22 cellular contexts compared by ENCODE assay signal in genomic region chr15:51842265-51842664, GRCh38. TPM values are rescaled to one million over a fixed set of nuclear protein-coding genes. Genes with fewer than 3 reads are reported as not detected.
DNase-seq lines count a peak whose midpoint lies in the region; ATAC-seq, FAIRE-seq and TF ChIP-seq lines count a peak whose summit lies in the region.
"Had no signal": no experiment of that assay in that cellular context is flagged by ENCODE, and none has a peak within 500 bp of the region (broad histone marks: within the 10 kb centered on the region; RNA-seq: fewer than 3 reads in every experiment).

No MANE protein-coding gene starts in this region.

- ATAC-seq in A549 (no peak), T-helper 17 cell (no peak), GM21360 (IDR thresholded peaks at IDR 0.05; ENCODE audit: unreplicated experiment) (no peak), body of pancreas (no peak)
- ATAC-seq: T-cell had no signal

- intact Hi-C loops in body of pancreas (cut with DNase I), result no loop called here

- no peaks in the 10 kb centered on the region for H3K9me3 ChIP-seq in A549
- H3K9me3 ChIP-seq in BLaER1 treated with 17β-estradiol and CSF1 and Interleukin-3, amounts not matched to agents 10 nM and 100 nM (replicated peaks in 1 of 11), result peaks cover 0 to 22% (median 4%) of the 10 kb centered on the region in 11 experiments; a peak in 8 of 22 replicates
- no peaks in the 10 kb centered on the region for H3K9me3 ChIP-seq in T-helper 17 cell (ENCODE audit: control insufficient read depth, low read length, poor library complexity, severe bottlenecking)
- no peaks in the 10 kb centered on the region for H3K9me3 ChIP-seq in body of pancreas
- H3K9me3 ChIP-seq: sigmoid colon had no signal

- CTCF ChIA-PET in A549 (lab: Yijun Ruan, JAX), result interaction anchor here (0.8 to 2.3 kb wide), 11 partner anchors 9 to 366 kb away, joined by 3 to 13 read pairs (median 5); no protein-coding TSS in a partner anchor

- WGBS in A549 (ENCODE audit: missing lambda C conversion rate), result 92% methylated on average over 3 of the region's 3 CpGs
- WGBS in body of pancreas, 2 donors, result 93 to 96% methylated on average over 3 of the region's 3 CpGs

- POLR2A ChIA-PET in A549 (lab: Yijun Ruan, JAX), result no interaction called here

- H3K4me2 ChIP-seq in A549, result peak overlapping the region; percentile 71
- H3K4me2 ChIP-seq in BLaER1 treated with 17β-estradiol and CSF1 and Interleukin-3, amounts not matched to agents 10 nM and 100 nM, result peak overlapping the region; percentile 13 to 88 (median 53); a peak in 20 of 22 replicates

- H3K9ac ChIP-seq in BLaER1 treated with 17β-estradiol and CSF1 and Interleukin-3, amounts not matched to agents 10 nM and 100 nM, result peak overlapping the region in 4 of 11 experiments; percentile 11 to 18 (median 14); a peak in 2 of 22 replicates

- H3K4me3 ChIP-seq in A549 (no peak overlapping the region), body of pancreas (no peak overlapping the region)
- no peak overlapping the region for H3K4me3 ChIP-seq in BLaER1 treated with 17β-estradiol and CSF1 and Interleukin-3, amounts not matched to agents 10 nM and 100 nM
- H3K4me3 ChIP-seq: dorsolateral prefrontal cortex, sigmoid colon had no signal

- H3K36me3 Mint-ChIP-seq in T-helper 17 cell (ENCODE audit: low read depth) (no peaks in the 10 kb centered on the region), immature natural killer cell (no peaks in the 10 kb centered on the region)
- H3K36me3 Mint-ChIP-seq: T-cell had no signal

- no peaks in the 10 kb centered on the region for H3K9me3 Mint-ChIP-seq in immature natural killer cell
- H3K9me3 Mint-ChIP-seq: activated naive CD4-positive, alpha-beta T cell treated with anti-CD3 and anti-CD28 coated beads, Interleukin-2, amount 50 U/mL, for 24 hours; T-cell had no signal

- H3K27me3 Mint-ChIP-seq in T-helper 17 cell, result no peaks in the 10 kb centered on the region
- H3K27me3 Mint-ChIP-seq in immature natural killer cell (ENCODE audit: low read depth in 3 of 3), result no peaks in the 10 kb centered on the region
- H3K27me3 Mint-ChIP-seq: activated naive CD4-positive, alpha-beta T cell treated with anti-CD3 and anti-CD28 coated beads, Interleukin-2, amount 50 U/mL, for 24 hours; T-cell had no signal

- peak overlapping the region; percentile 73 to 85 for H3K27ac ChIP-seq in A549
- peak overlapping the region; percentile 46 to 69 (median 57); a peak in 19 of 22 replicates for H3K27ac ChIP-seq in BLaER1 treated with 17β-estradiol and CSF1 and Interleukin-3, amounts not matched to agents 10 nM and 100 nM
- no peak overlapping the region for H3K27ac ChIP-seq in body of pancreas
- H3K27ac ChIP-seq: VCaP had no signal

- peaks cover 10 to 83% (median 20%) of the 10 kb centered on the region in 11 experiments; a peak in 19 of 22 replicates for H4K20me1 ChIP-seq in BLaER1 treated with 17β-estradiol and CSF1 and Interleukin-3, amounts not matched to agents 10 nM and 100 nM

- no peaks in the 10 kb centered on the region for H3K27me3 ChIP-seq in BLaER1 treated with 17β-estradiol and CSF1 and Interleukin-3, amounts not matched to agents 10 nM and 100 nM
- H3K27me3 ChIP-seq in body of pancreas, result no peaks in the 10 kb centered on the region
- H3K27me3 ChIP-seq: dorsolateral prefrontal cortex, sigmoid colon had no signal

- FAIRE-seq in A549 (lab: Jason Lieb, UNC), result no peak
- FAIRE-seq: bronchial epithelial cell, islet of Langerhans had no signal

- TF ChIP-seq EP300 in A549 (IDR thresholded peaks at IDR 0.05), result no peak

- no peak for TF ChIP-seq CTCF in A549 (IDR thresholded peaks at IDR 0.05)
- TF ChIP-seq CTCF in body of pancreas (IDR thresholded peaks at IDR 0.05), result no peak

- H3K27ac Mint-ChIP-seq in T-helper 17 cell (peak overlapping the region; percentile 70), immature natural killer cell (peak overlapping the region in 2 of 6 donors; percentile 19 to 57)

- no peak for TF ChIP-seq RAD21 in A549 (conservative IDR thresholded peaks at IDR 0.05 in 1 of 2, IDR thresholded peaks at IDR 0.05 in 1 of 2)

- H3K4me1 ChIP-seq in A549 (peaks cover 92% of the 10 kb centered on the region), body of pancreas (peaks cover 77% of the 10 kb centered on the region)
- peaks cover 62 to 99% (median 78%) of the 10 kb centered on the region in 10 experiments for H3K4me1 ChIP-seq in BLaER1 treated with 17β-estradiol and CSF1 and Interleukin-3, amounts not matched to agents 10 nM and 100 nM

- H3K4me3 Mint-ChIP-seq in T-helper 17 cell (peak overlapping the region; percentile 25), immature natural killer cell (peak overlapping the region in 3 of 5 donors; percentile 8 to 46 (median 11))
- H3K4me3 Mint-ChIP-seq: activated naive CD4-positive, alpha-beta T cell treated with anti-CD3 and anti-CD28 coated beads, Interleukin-2, amount 50 U/mL, for 24 hours had no signal

- DNase-seq in A549 (ENCODE audit: low read depth in 1 of 2, low spot score in 1 of 2), result no peak
- no peak for DNase-seq in T-helper 17 cell
- no peak for DNase-seq in immature natural killer cell
- DNase-seq in activated CD4-positive, CD25-positive, alpha-beta regulatory T cell treated with anti-CD3 and anti-CD28 coated beads, Interleukin-2, amount 50 U/mL, for 72 hours, result no peak
- DNase-seq in SHP77 treated with DMSO at 0.1 percent for 48 hours (lab: John Stamatoyannopoulos, UW), result no peak
- DNase-seq in body of pancreas, result no peak
- DNase-seq: activated CD8-positive, alpha-beta memory T cell treated with anti-CD3 and anti-CD28 coated beads, Interleukin-2, amount 50 U/mL, for 48 hours; DMS 273 treated with DMSO at 0.1 percent for 48 hours; dorsolateral prefrontal cortex; head of caudate nucleus; NCI-H1930; NCI-H526 treated with DMSO at 0.1 percent for 48 hours; occipital lobe; sigmoid colon; stimulated activated CD4-positive, alpha-beta T cell treated with anti-CD3 and anti-CD28 coated beads, Interleukin-4, amount 100 ng/mL, for 1 hour; T-cell had no signal

- H3K4me1 Mint-ChIP-seq in T-helper 17 cell, result peaks cover 64% of the 10 kb centered on the region
- H3K4me1 Mint-ChIP-seq in immature natural killer cell, result peaks cover 75 to 99% of the 10 kb centered on the region in 2 donors

- TF ChIP-seq POLR2A in A549 (IDR thresholded peaks at IDR 0.05; ENCODE audit: low read length) (no peak), body of pancreas (IDR thresholded peaks at IDR 0.05) (no peak)

- peaks cover 0 to 11% (median 0%) of the 10 kb centered on the region in 11 experiments; a peak in 3 of 22 replicates for H3K36me3 ChIP-seq in BLaER1 treated with 17β-estradiol and CSF1 and Interleukin-3, amounts not matched to agents 10 nM and 100 nM
- H3K36me3 ChIP-seq in body of pancreas (replicated peaks in 1 of 2; ENCODE audit: insufficient read depth in 1 of 2, low read depth in 2 of 2), result no peaks in the 10 kb centered on the region
- H3K36me3 ChIP-seq: sigmoid colon had no signal

TF ChIP-seq in A549, 52 proteins besides CTCF, POLR2A, EP300 and RAD21 (continues in another document):
- TF ChIP-seq EHF (CRISPR knock-in tag; IDR thresholded peaks at IDR 0.05) (no peak), REST (IDR thresholded peaks at IDR 0.05) (no peak), HDAC2 (IDR thresholded peaks at IDR 0.05) (no peak), HOXB5 (CRISPR knock-in tag; IDR thresholded peaks at IDR 0.05) (no peak), BCL3 (IDR thresholded peaks at IDR 0.05) (no peak), HES2 (IDR thresholded peaks at IDR 0.05) (no peak), CEBPB (IDR thresholded peaks at IDR 0.05) (no peak)

RNA-seq across cellular contexts. Expression of gene TMOD3, which starts 12.8 kb away (rescaled TPM):
- polyA plus RNA-seq in A549 (2011; rRNA removed) (93.2 and 111 TPM in 2 replicates), A549 (2017; fragmentation: RNase III; extraction: RNeasy Plus Mini Kit Qiagen cat#74134 plus additional on column Dnase treatment) (55.5 to 57.8 TPM (median 57.5 TPM) in 3 replicates), immature natural killer cell (10 to 100 TPM; 28.9 to 50.9 (median 38.7) TPM)
- 11.4 and 13.2 TPM in 2 replicates for polyA plus RNA-seq in A549 (2012; cell fraction: cytosol; rRNA removed)
- polyA plus RNA-seq in A549 (2012; cell fraction: nucleus; rRNA removed), result 8.5 and 11.3 TPM in 2 replicates
- polyA minus RNA-seq in A549 (2011; rRNA and poly(A)+ RNA removed), result 29.2 and 34.3 TPM in 2 replicates
- total RNA-seq in T-helper 17 cell (10 to 100 TPM; 48.1 to 58.1 TPM), body of pancreas (10 to 100 TPM in 1 of 2 donors, 1 to 10 TPM in 1; 9.2 to 11.2 TPM)

Comparison
In these comparisons a context has a peak if more than half of its experiments do, and no peak if none do; other contexts are left out.
1. H3K27ac ChIP-seq: peak in A549 (2 of 2) and BLaER1 treated with 17β-estradiol and CSF1 and Interleukin-3, amounts not matched to agents 10 nM and 100 nM (11 of 11); none in body of pancreas (0 of 4).
2. RNA of gene TMOD3, which starts 12.8 kb away (total RNA-seq): 48.1 to 58.1 TPM in T-helper 17 cell; 9.2 to 11.2 TPM in body of pancreas; every median in the first group is over 4 times any median in the second.